ENCODE assay signal across 18 cellular contexts in genomic region chr9:80233102-80233843, GRCh38.
"Had no signal": no experiment of that assay in that cellular context is flagged by ENCODE, and none has a peak within 500 bp of the region (broad histone marks: within the 10 kb centered on the region; RNA-seq: fewer than 3 reads in every experiment).

No MANE protein-coding gene starts in this region.

- H3K4me1 ChIP-seq: parathyroid adenoma had no signal

- H3K27me3 ChIP-seq: esophagus squamous epithelium had no signal

- H3K9me3 ChIP-seq: esophagus squamous epithelium had no signal

- H3K27ac Mint-ChIP-seq: activated CD4-positive, alpha-beta memory T cell treated with anti-CD3 and anti-CD28 coated beads, Interleukin-2, amount 10 ng/mL, durations not matched to agents 7 days and 5 days; activated CD8-positive, alpha-beta memory T cell treated with anti-CD3 and anti-CD28 coated beads, Interleukin-2, amount 10 ng/mL, durations not matched to agents 7 days and 5 days; activated naive CD8-positive, alpha-beta T cell treated with anti-CD3 and anti-CD28 coated beads for 36 hours; activated T-helper 17 cell treated with anti-CD3 and anti-CD28 coated beads, Interleukin-2, amount 50 U/mL, for 72 hours; natural killer cell treated with Interleukin-12 subunit alpha and Interleukin-12 subunit beta and Interleukin-15 and Interleukin-18, amount 100 ng/mL, for 72 hours; stimulated activated naive CD8-positive, alpha-beta T cell treated with anti-CD3 and anti-CD28 coated beads, Interleukin-15, amount 100 ng/mL, for 72 hours; type B pancreatic cell; WTC11 had no signal

- H3K4me3 Mint-ChIP-seq: activated CD4-positive, alpha-beta memory T cell treated with anti-CD3 and anti-CD28 coated beads, Interleukin-2, amount 10 ng/mL, durations not matched to agents 7 days and 5 days; activated CD8-positive, alpha-beta memory T cell treated with anti-CD3 and anti-CD28 coated beads, Interleukin-2, amount 10 ng/mL, durations not matched to agents 7 days and 5 days; activated naive CD8-positive, alpha-beta T cell treated with anti-CD3 and anti-CD28 coated beads for 36 hours; activated T-helper 17 cell treated with anti-CD3 and anti-CD28 coated beads, Interleukin-2, amount 50 U/mL, for 72 hours; natural killer cell treated with Interleukin-12 subunit alpha and Interleukin-12 subunit beta and Interleukin-15 and Interleukin-18, amount 100 ng/mL, for 72 hours; stimulated activated naive CD8-positive, alpha-beta T cell treated with anti-CD3 and anti-CD28 coated beads, Interleukin-15, amount 100 ng/mL, for 72 hours; type B pancreatic cell; WTC11 had no signal

- H3K27ac ChIP-seq: esophagus squamous epithelium, parathyroid adenoma had no signal

- H3K9ac ChIP-seq: parathyroid adenoma had no signal

- ATAC-seq: activated CD8-positive, alpha-beta memory T cell treated with anti-CD3 and anti-CD28 coated beads, Interleukin-2, amount 10 ng/mL, durations not matched to agents 7 days and 5 days; activated T-helper 17 cell treated with anti-CD3 and anti-CD28 coated beads, Interleukin-2, amount 50 U/mL, for 72 hours; natural killer cell treated with Interleukin-12 subunit alpha and Interleukin-12 subunit beta and Interleukin-15 and Interleukin-18, amount 100 ng/mL, for 72 hours; stimulated activated naive CD8-positive, alpha-beta T cell treated with anti-CD3 and anti-CD28 coated beads, Interleukin-15, amount 100 ng/mL, for 72 hours; WTC11 had no signal

- H3K9me3 Mint-ChIP-seq: type B pancreatic cell had no signal

- H3K79me2 ChIP-seq: parathyroid adenoma had no signal

- H3K36me3 ChIP-seq: esophagus squamous epithelium had no signal

- H3K4me3 ChIP-seq: esophagus squamous epithelium had no signal

- H2AFZ ChIP-seq: parathyroid adenoma had no signal

- H3K4me1 Mint-ChIP-seq: activated CD4-positive, alpha-beta memory T cell treated with anti-CD3 and anti-CD28 coated beads, Interleukin-2, amount 10 ng/mL, durations not matched to agents 7 days and 5 days; activated CD8-positive, alpha-beta memory T cell treated with anti-CD3 and anti-CD28 coated beads, Interleukin-2, amount 10 ng/mL, durations not matched to agents 7 days and 5 days; activated naive CD8-positive, alpha-beta T cell treated with anti-CD3 and anti-CD28 coated beads for 36 hours; activated T-helper 17 cell treated with anti-CD3 and anti-CD28 coated beads, Interleukin-2, amount 50 U/mL, for 72 hours; stimulated activated naive CD8-positive, alpha-beta T cell treated with anti-CD3 and anti-CD28 coated beads, Interleukin-15, amount 100 ng/mL, for 72 hours had no signal

- H3K27me3 Mint-ChIP-seq: activated CD4-positive, alpha-beta memory T cell treated with anti-CD3 and anti-CD28 coated beads, Interleukin-2, amount 10 ng/mL, durations not matched to agents 7 days and 5 days; activated CD8-positive, alpha-beta memory T cell treated with anti-CD3 and anti-CD28 coated beads, Interleukin-2, amount 10 ng/mL, durations not matched to agents 7 days and 5 days; natural killer cell treated with Interleukin-12 subunit alpha and Interleukin-12 subunit beta and Interleukin-15 and Interleukin-18, amount 100 ng/mL, for 72 hours; stimulated activated naive CD8-positive, alpha-beta T cell treated with anti-CD3 and anti-CD28 coated beads, Interleukin-15, amount 100 ng/mL, for 72 hours; type B pancreatic cell had no signal

- DNase-seq: activated CD4-positive, alpha-beta memory T cell treated with anti-CD3 and anti-CD28 coated beads, Interleukin-2, amount 10 ng/mL, durations not matched to agents 7 days and 5 days; activated CD4-positive, alpha-beta T cell treated with anti-CD3 and anti-CD28 coated beads for 48 hours; activated CD8-positive, alpha-beta memory T cell treated with anti-CD3 and anti-CD28 coated beads, Interleukin-2, amount 10 ng/mL, durations not matched to agents 7 days and 5 days; activated naive CD4-positive, alpha-beta T cell; activated naive CD8-positive, alpha-beta T cell treated with anti-CD3 and anti-CD28 coated beads for 36 hours; amniotic stem cell; effector CD8-positive, alpha-beta T cell; esophagus squamous epithelium; mesenchymal stem cell; stimulated activated CD4-positive, alpha-beta T cell treated with anti-CD3 and anti-CD28 coated beads, Interleukin-12 subunit alpha, Interleukin-12 subunit beta, amount 100 ng/mL, for 4 hours; stimulated activated CD4-positive, alpha-beta T cell treated with anti-CD3 and anti-CD28 coated beads, Interleukin-1b, Interleukin-23, amount 100 ng/mL, for 48 hours; stimulated activated naive CD8-positive, alpha-beta T cell treated with anti-CD3 and anti-CD28 coated beads, Interleukin-15, amount 100 ng/mL, for 72 hours; SW 1271 had no signal

- H3K36me3 Mint-ChIP-seq: activated CD8-positive, alpha-beta memory T cell treated with anti-CD3 and anti-CD28 coated beads, Interleukin-2, amount 10 ng/mL, durations not matched to agents 7 days and 5 days; activated naive CD8-positive, alpha-beta T cell treated with anti-CD3 and anti-CD28 coated beads for 36 hours; natural killer cell treated with Interleukin-12 subunit alpha and Interleukin-12 subunit beta and Interleukin-15 and Interleukin-18, amount 100 ng/mL, for 72 hours; type B pancreatic cell; WTC11 had no signal
